1 cellular context compared by ENCODE assay signal in the genomic region with DNA sequence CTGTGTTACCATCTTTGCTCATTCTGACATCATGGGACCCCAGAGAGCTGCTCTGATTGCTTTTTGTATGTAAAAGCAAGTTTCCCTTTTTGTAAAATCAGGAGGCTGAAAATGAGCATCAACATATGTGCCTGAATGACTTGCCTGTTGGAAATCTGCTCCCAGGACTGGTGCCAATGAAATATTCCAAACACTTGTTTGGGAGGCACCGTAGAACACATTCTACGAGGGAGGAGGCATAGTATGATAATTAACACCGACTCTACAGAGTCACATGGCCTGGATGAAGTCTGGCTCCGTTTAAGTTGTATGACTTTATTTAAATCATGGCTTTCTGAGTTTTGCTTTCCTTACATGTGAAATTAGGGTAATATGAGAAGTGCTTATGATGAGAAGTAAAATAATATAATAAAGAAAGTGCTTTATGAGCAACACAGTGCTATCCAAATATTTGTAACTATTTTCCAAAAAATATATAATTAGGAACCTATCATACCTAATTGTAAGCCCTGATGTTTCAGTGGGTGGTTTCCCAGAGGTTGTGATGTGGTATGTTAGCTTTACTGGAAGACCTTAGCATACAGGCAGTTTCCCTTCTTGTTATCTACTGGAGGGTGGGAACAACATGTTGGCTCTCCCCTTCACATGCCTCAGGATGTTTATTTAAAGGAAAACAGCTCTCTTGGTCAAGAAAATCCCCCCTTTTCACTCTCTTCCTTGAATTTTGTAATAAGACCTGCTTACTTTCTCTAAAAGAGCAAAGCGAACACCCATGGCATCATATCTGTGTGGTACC.
TF ChIP-seq lines count a peak whose summit lies in the region.

No MANE protein-coding gene starts in this region.

TF ChIP-seq in IMR-90, 13 proteins besides CTCF, POLR2A, EP300 and RAD21:
- TF ChIP-seq RFX5 (IDR thresholded peaks at IDR 0.05; ENCODE audit: low read depth, low read length) (no peak), FOS (IDR thresholded peaks at IDR 0.05; ENCODE audit: low read depth, low read length) (no peak), BHLHE40 (IDR thresholded peaks at IDR 0.05; ENCODE audit: low read depth, low read length) (no peak), MXI1 (IDR thresholded peaks at IDR 0.05; ENCODE audit: borderline replicate concordance, low read depth, low read length) (no peak), SMC3 (IDR thresholded peaks at IDR 0.05; ENCODE audit: low read depth, low read length) (no peak), NFE2L2 (IDR thresholded peaks at IDR 0.05; ENCODE audit: low read depth, low read length) (no peak), MAFK (IDR thresholded peaks at IDR 0.05; ENCODE audit: low read depth, low read length) (no peak), CEBPB (IDR thresholded peaks at IDR 0.05; ENCODE audit: low read depth, low read length) (no peak), RCOR1 (IDR thresholded peaks at IDR 0.05; ENCODE audit: insufficient replicate concordance, low read length) (no peak), CHD1 (IDR thresholded peaks at IDR 0.05; ENCODE audit: low read depth, low read length) (no peak), MAZ (IDR thresholded peaks at IDR 0.05; ENCODE audit: borderline replicate concordance, low read depth, low read length) (no peak)
- TF ChIP-seq, protein P1, sequence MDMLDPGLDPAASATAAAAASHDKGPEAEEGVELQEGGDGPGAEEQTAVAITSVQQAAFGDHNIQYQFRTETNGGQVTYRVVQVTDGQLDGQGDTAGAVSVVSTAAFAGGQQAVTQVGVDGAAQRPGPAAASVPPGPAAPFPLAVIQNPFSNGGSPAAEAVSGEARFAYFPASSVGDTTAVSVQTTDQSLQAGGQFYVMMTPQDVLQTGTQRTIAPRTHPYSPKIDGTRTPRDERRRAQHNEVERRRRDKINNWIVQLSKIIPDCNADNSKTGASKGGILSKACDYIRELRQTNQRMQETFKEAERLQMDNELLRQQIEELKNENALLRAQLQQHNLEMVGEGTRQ (IDR thresholded peaks at IDR 0.05; ENCODE audit: low read depth, low read length), result no peak
- TF ChIP-seq, protein P2, sequence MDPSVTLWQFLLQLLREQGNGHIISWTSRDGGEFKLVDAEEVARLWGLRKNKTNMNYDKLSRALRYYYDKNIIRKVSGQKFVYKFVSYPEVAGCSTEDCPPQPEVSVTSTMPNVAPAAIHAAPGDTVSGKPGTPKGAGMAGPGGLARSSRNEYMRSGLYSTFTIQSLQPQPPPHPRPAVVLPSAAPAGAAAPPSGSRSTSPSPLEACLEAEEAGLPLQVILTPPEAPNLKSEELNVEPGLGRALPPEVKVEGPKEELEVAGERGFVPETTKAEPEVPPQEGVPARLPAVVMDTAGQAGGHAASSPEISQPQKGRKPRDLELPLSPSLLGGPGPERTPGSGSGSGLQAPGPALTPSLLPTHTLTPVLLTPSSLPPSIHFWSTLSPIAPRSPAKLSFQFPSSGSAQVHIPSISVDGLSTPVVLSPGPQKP (IDR thresholded peaks at IDR 0.05; ENCODE audit: borderline replicate concordance, low read depth, low read length), result no peak
